Comparison of ENCODE assay signal across 1 cellular context in the genomic region with DNA sequence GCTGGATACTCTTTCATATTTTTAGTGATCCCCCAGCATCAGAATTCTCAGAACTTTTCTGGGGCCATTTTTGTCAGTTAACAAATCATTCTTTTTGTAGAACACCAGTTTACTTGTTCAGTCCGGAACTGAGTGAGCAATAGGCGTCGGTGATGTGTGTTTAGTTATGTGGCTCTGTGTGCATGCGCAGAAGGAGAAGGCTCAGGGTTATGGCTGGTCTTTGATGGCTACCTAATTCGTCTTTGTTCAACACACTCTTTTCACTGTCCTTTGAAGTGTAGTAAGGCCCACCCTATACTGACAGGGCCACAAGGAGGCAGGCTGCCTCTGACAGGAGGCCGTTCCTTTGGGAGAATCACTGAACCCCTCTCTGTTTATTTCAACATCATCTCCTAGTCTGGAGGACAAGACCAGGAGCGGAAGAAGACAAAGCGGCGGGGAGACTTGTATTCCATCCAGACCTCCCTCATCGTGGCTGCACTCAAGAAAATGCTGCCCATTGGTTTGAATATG.
A peak's percentile ranks its signal among the peaks of the same experiment; 100 is the strongest.
TF ChIP-seq lines count a peak whose summit lies in the region.

No MANE protein-coding gene starts in this region.

TF ChIP-seq in K562, 482 proteins besides CTCF, POLR2A, EP300 and RAD21 (continued from another document):
- TF ChIP-seq ZBTB17 (CRISPR knock-in tag; IDR thresholded peaks at IDR 0.05) (no peak), NCOR1 (IDR thresholded peaks at IDR 0.05) (no peak), ZNF445 (CRISPR knock-in tag; IDR thresholded peaks at IDR 0.05; ENCODE audit: low read depth) (no peak), NRF1 (conservative IDR thresholded peaks at IDR 0.05 in 1 of 2, IDR thresholded peaks at IDR 0.05 in 1 of 2) (peak; percentile 67 to 72)
- TF ChIP-seq, protein P1, sequence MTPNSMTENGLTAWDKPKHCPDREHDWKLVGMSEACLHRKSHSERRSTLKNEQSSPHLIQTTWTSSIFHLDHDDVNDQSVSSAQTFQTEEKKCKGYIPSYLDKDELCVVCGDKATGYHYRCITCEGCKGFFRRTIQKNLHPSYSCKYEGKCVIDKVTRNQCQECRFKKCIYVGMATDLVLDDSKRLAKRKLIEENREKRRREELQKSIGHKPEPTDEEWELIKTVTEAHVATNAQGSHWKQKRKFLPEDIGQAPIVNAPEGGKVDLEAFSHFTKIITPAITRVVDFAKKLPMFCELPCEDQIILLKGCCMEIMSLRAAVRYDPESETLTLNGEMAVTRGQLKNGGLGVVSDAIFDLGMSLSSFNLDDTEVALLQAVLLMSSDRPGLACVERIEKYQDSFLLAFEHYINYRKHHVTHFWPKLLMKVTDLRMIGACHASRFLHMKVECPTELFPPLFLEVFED (CRISPR knock-in tag; conservative IDR thresholded peaks at IDR 0.05) = no peak
